In the genomic region with DNA sequence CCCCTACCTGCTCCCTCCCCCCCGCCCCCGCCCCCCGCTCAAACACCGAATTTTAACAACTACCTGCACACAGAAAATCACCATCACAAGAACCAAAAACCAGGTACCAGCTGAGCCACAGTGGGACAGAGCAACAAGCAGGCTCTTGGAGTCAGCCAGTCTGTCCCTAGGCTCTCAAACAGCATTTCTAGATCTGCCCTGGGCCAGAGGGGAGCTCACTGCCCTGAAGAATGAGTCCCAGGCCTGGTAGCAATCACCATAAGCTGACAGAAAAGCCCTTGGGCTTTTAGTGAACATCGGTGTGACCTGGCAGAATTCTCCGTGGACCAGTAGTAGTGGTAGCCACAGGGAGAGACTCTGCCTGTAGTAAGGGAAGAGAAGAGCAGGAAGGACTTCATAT, we compare ENCODE assay signal across 37 cellular contexts. TPM values are rescaled to one million over a fixed set of nuclear protein-coding genes. Genes with fewer than 3 reads are reported as not detected.
"Had no signal": no experiment of that assay in that cellular context is flagged by ENCODE, and none has a peak within 500 bp of the region (broad histone marks: within the 10 kb centered on the region; RNA-seq: fewer than 3 reads in every experiment).

No MANE protein-coding gene starts in this region.

- DNase-seq: activated CD4-positive, alpha-beta T cell treated with anti-CD3 and anti-CD28 coated beads for 1 hour; activated CD4-positive, alpha-beta T cell treated with anti-CD3 and anti-CD28 coated beads, Interleukin-2, amount 10 ng/mL, durations not matched to agents 24 days and 14 days; activated CD4-positive, alpha-beta T cell treated with anti-CD3 and anti-CD28 coated beads, Interleukin-2, amount 50 U/mL, for 4 hours; activated CD4-positive, CD25-positive, alpha-beta regulatory T cell; activated CD8-positive, alpha-beta T cell treated with anti-CD3 and anti-CD28 coated beads for 36 hours; activated effector memory CD4-positive, alpha-beta T cell treated with anti-CD3 and anti-CD28 coated beads, Interleukin-2, amount 50 U/mL, for 16 hours; activated naive CD4-positive, alpha-beta T cell; activated naive CD4-positive, alpha-beta T cell treated with anti-CD3 and anti-CD28 coated beads, Interleukin-2, amount 50 U/mL, for 16 hours; activated naive CD8-positive, alpha-beta T cell treated with anti-CD3 and anti-CD28 coated beads for 36 hours; activated T-cell treated with anti-CD3 and anti-CD28 coated beads, Interleukin-2, amount 50 U/mL, for 1 hour; activated T-cell treated with anti-CD3 and anti-CD28 coated beads, Interleukin-2, amount 50 U/mL, for 72 hours; amniotic stem cell; aorta; brain microvascular endothelial cell; central memory CD4-positive, alpha-beta T cell; MM.1S; MV-4-11; NCI-H1092; NCI-H1436 treated with DMSO at 0.1 percent for 48 hours; NCI-H1694 treated with DMSO at 0.1 percent for 48 hours; NCI-H2029; NCI-H510A; NCI-H526; NCI-H748 treated with DMSO at 0.1 percent for 48 hours; NK-92 treated with Interleukin-12 subunit alpha and Interleukin-12 subunit beta, amount 100 ng/mL, for 24 hours; PC-3; Peyer's patch; RPMI8226; SHP77 treated with DMSO at 0.1 percent for 48 hours; SK-N-SH; T-helper 17 cell; T-helper 9 cell had no signal

- H3K4me3 ChIP-seq: Peyer's patch, SJSA1 had no signal

- H3K9me3 ChIP-seq: Peyer's patch, SJSA1, SK-N-SH had no signal

- H3K27me3 ChIP-seq: brain microvascular endothelial cell, Peyer's patch, SJSA1 had no signal

- H3K9ac ChIP-seq: SK-N-SH had no signal

- H3K4me1 ChIP-seq: Peyer's patch, SJSA1 had no signal

- H3K36me3 ChIP-seq: brain microvascular endothelial cell, Peyer's patch, SJSA1 had no signal

- ATAC-seq: activated CD8-positive, alpha-beta T cell treated with anti-CD3 and anti-CD28 coated beads for 36 hours; activated T-cell treated with anti-CD3 and anti-CD28 coated beads, Interleukin-2, amount 50 U/mL, for 72 hours; activated T-helper 17 cell treated with anti-CD3 and anti-CD28 coated beads, Interleukin-2, amount 50 U/mL, for 72 hours; PC-3; T-helper 17 cell had no signal

- H3K27ac ChIP-seq: brain microvascular endothelial cell, Peyer's patch, SJSA1, VCaP had no signal

RNA-seq across cellular contexts. Expression of a gene that starts 58.3 kb away (rescaled TPM):
- total RNA-seq: activated CD4-positive, alpha-beta T cell treated with anti-CD3 and anti-CD28 coated beads, Interleukin-2, amount 10 ng/mL, durations not matched to agents 24 days and 14 days; activated CD8-positive, alpha-beta memory T cell treated with anti-CD3 and anti-CD28 coated beads for 36 hours; activated CD8-positive, alpha-beta T cell treated with anti-CD3 and anti-CD28 coated beads for 36 hours; activated naive CD8-positive, alpha-beta T cell treated with anti-CD3 and anti-CD28 coated beads for 36 hours; activated T-cell treated with anti-CD3 and anti-CD28 coated beads, Interleukin-2, amount 50 U/mL, for 72 hours; activated T-helper 17 cell treated with anti-CD3 and anti-CD28 coated beads, Interleukin-2, amount 50 U/mL, for 72 hours; aorta; LHCN-M2; PC-3; Peyer's patch; SJSA1 had no signal
- polyA plus RNA-seq: aorta had no signal
